In the genomic region with DNA sequence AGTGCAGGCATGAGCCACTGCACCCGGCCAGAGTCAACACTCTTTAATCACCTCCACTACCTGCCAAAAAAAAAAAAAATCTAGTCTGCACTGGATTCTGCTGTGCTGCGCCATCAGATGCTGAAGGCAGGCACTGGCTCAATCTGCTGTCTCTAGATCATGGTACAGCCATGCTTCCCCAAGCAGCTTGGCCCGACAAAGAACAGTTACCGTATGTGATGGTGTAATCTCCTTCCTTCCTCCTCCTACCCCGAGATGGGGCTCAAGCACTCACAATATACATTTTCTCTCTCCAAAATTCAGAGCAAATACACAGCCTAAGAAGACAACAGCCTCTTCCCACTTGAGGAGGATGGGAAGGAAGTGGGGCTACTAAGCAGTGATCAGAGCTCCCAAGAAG, we compare ENCODE assay signal across 26 cellular contexts. TPM values are rescaled to one million over a fixed set of nuclear protein-coding genes. Genes with fewer than 3 reads are reported as not detected.
DNase-seq lines count a peak whose midpoint lies in the region; ATAC-seq, FAIRE-seq and TF ChIP-seq lines count a peak whose summit lies in the region.
"Had no signal": no experiment of that assay in that cellular context is flagged by ENCODE, and none has a peak within 500 bp of the region (broad histone marks: within the 10 kb centered on the region; RNA-seq: fewer than 3 reads in every experiment).

No MANE protein-coding gene starts in this region.

- no peaks in the 10 kb centered on the region for H3K27me3 ChIP-seq in HL-60 (ENCODE audit: insufficient read depth, poor library complexity, severe bottlenecking)
- H3K27me3 ChIP-seq in H1 (replicated peaks in 1 of 4; ENCODE audit: control insufficient read depth in 3 of 4, extremely low read depth in 1 of 4, insufficient read depth in 3 of 4, low read length in 3 of 4): no peaks in the 10 kb centered on the region
- no peaks in the 10 kb centered on the region for H3K27me3 ChIP-seq in neutrophil
- H3K27me3 ChIP-seq in trophoblast cell (ENCODE audit: insufficient read depth, low read length): no peaks in the 10 kb centered on the region
- H3K27me3 ChIP-seq: cardiac muscle cell, MG63, stomach, tibial nerve had no signal

- no peak for TF ChIP-seq EP300 in H1 (IDR thresholded peaks at IDR 0.05; ENCODE audit: borderline replicate concordance in 1 of 2, low read depth in 2 of 2, low read length in 2 of 2)

- H3K14ac ChIP-seq in H1 (ENCODE audit: insufficient read length): no peak overlapping the region
- no peak overlapping the region for H3K14ac ChIP-seq in trophoblast cell (ENCODE audit: low read length)

- ATAC-seq in HG03378 (IDR thresholded peaks at IDR 0.05; ENCODE audit: unreplicated experiment): no peak
- ATAC-seq: SK-N-SH treated with all-trans-retinoic acid at 6 μM for 48 hours had no signal

- H3K4me2 ChIP-seq in H1 (ENCODE audit: insufficient read depth in 1 of 2, low read depth in 2 of 2, low read length in 2 of 2): no peak overlapping the region
- H3K4me2 ChIP-seq in trophoblast cell (ENCODE audit: low read length): no peak overlapping the region

- DNase-seq in HL-60 (ENCODE audit: low read depth in 1 of 2, low spot score in 1 of 2) (peak; percentile 50 to 87), NB4 (ENCODE audit: low read depth) (peak; percentile 79), H1 (ENCODE audit: low read depth in 1 of 2, low spot score in 2 of 2) (no peak), posterior vena cava (ENCODE audit: low spot score) (no peak), trophoblast cell (no peak)
- DNase-seq in T-helper 2 cell treated with Interferon-gamma antibody and Interleukin-4, amounts not matched to agents 5 μg/mL and 100 μg/mL, for 36 hours (ENCODE audit: low spot score): no peak
- DNase-seq: activated B cell treated with CpG ODN at 0.5 μM for 24 hours; activated naive CD4-positive, alpha-beta T cell treated with anti-CD3 and anti-CD28 coated beads, Interleukin-2, amount 10 ng/mL, durations not matched to agents 7 days and 5 days; anterior cingulate cortex; CD4-positive, alpha-beta T cell; mesenchymal stem cell; MG63; NCI-H146; NCI-H2171; NCI-H526; retina; RPMI8226; stomach had no signal

- H3K4me3 Mint-ChIP-seq in T-helper 2 cell treated with Interferon-gamma antibody and Interleukin-4, amounts not matched to agents 5 μg/mL and 100 μg/mL, for 36 hours: no peak overlapping the region
- H3K4me3 Mint-ChIP-seq: activated B cell treated with CpG ODN at 0.5 μM for 24 hours; activated naive CD4-positive, alpha-beta T cell treated with anti-CD3 and anti-CD28 coated beads, Interleukin-2, amount 10 ng/mL, durations not matched to agents 7 days and 5 days; CD4-positive, alpha-beta T cell; dendritic cell treated with granulocyte-macrophage colony-stimulating factor and Interleukin-4, amounts not matched to agents 40 ng/mL and 50 ng/mL, for 4 days had no signal

- H3K9me3 ChIP-seq in H1 (ENCODE audit: insufficient read depth in 2 of 2, low read depth in 1 of 2, low read length in 1 of 2): no peaks in the 10 kb centered on the region
- H3K9me3 ChIP-seq in neutrophil: no peaks in the 10 kb centered on the region
- H3K9me3 ChIP-seq in trophoblast cell (ENCODE audit: insufficient read depth, low read depth, low read length): no peaks in the 10 kb centered on the region
- H3K9me3 ChIP-seq: MG63, stomach, tibial nerve had no signal

- H2BK120ac ChIP-seq in H1 (replicated peaks; ENCODE audit: low read depth, low read length) (no peak overlapping the region), trophoblast cell (ENCODE audit: insufficient read depth, low read length, poor library complexity) (no peak overlapping the region)

- H3K27ac ChIP-seq in HL-60 (replicated peaks) (peak overlapping the region; percentile 77), H1 (ENCODE audit: low read depth, low read length) (no peak overlapping the region), neutrophil (peak overlapping the region; percentile 92), trophoblast cell (ENCODE audit: low read depth, low read length) (no peak overlapping the region)
- H3K27ac ChIP-seq: cardiac muscle cell, tibial nerve had no signal

- H3K4me3 ChIP-seq in HL-60 (replicated peaks; ENCODE audit: insufficient read depth, low read length): no peak overlapping the region
- no peak overlapping the region for H3K4me3 ChIP-seq in NB4 (ENCODE audit: low read depth, low read length)
- H3K4me3 ChIP-seq in H1 (ENCODE audit: extremely low read depth in 1 of 4, insufficient read depth in 2 of 4, low read depth in 3 of 4, low read length in 4 of 4): no peak overlapping the region
- H3K4me3 ChIP-seq in neutrophil (ENCODE audit: low read depth in 1 of 2, low read length in 1 of 2): peak overlapping the region; percentile 32 to 38
- no peak overlapping the region for H3K4me3 ChIP-seq in trophoblast cell (ENCODE audit: low read depth, low read length)
- H3K4me3 ChIP-seq: cardiac muscle cell, MG63, stomach, tibial nerve had no signal

- H2AK5ac ChIP-seq in H1 (ENCODE audit: low read depth, low read length): no peak overlapping the region
- H2AK5ac ChIP-seq in trophoblast cell (ENCODE audit: low read length): no peak overlapping the region

- H3K4ac ChIP-seq in H1 (replicated peaks; ENCODE audit: insufficient read length, low read depth, low read length) (no peak overlapping the region), trophoblast cell (ENCODE audit: low read depth, low read length) (no peak overlapping the region)

- H4K91ac ChIP-seq in H1 (replicated peaks; ENCODE audit: insufficient read length, low read length) (no peak overlapping the region), trophoblast cell (ENCODE audit: low read depth, low read length) (no peak overlapping the region)

- H3K4me1 Mint-ChIP-seq in T-helper 2 cell treated with Interferon-gamma antibody and Interleukin-4, amounts not matched to agents 5 μg/mL and 100 μg/mL, for 36 hours (ENCODE audit: low read depth): peaks cover 37% of the 10 kb centered on the region

- H2AFZ ChIP-seq in H1 (ENCODE audit: low read length): no peak overlapping the region
- no peak overlapping the region for H2AFZ ChIP-seq in trophoblast cell (ENCODE audit: insufficient read depth, low read length, poor library complexity)

- no peak for TF ChIP-seq RAD21 in H1 (IDR thresholded peaks at IDR 0.05 in 1 of 2, conservative IDR thresholded peaks at IDR 0.05 in 1 of 2; ENCODE audit: low read depth in 2 of 2, low read length in 2 of 2)

- H3K79me2 ChIP-seq in H1 (ENCODE audit: control insufficient read depth in 1 of 2, insufficient read depth in 2 of 2, low read length in 2 of 2) (no peaks in the 10 kb centered on the region), trophoblast cell (ENCODE audit: control insufficient read depth, insufficient read depth, low read length, poor library complexity) (no peaks in the 10 kb centered on the region)

- H2BK5ac ChIP-seq in H1 (ENCODE audit: low read depth, low read length) (no peak overlapping the region), trophoblast cell (ENCODE audit: low read depth, low read length, poor library complexity) (no peak overlapping the region)

- POLR2A ChIA-PET in H1 (lab: Charles Lee; ENCODE audit: partially characterized antibody): no interaction called here

- WGBS in H1 (ENCODE audit: extremely low coverage in 1 of 2, insufficient coverage in 1 of 2, insufficient read length in 1 of 2, insufficient replicate concordance in 2 of 2, low coverage in 1 of 2, low lambda C conversion rate in 2 of 2, missing lambda C conversion rate in 1 of 2), 2 experiments: 81% methylated on average over 5 of the region's 5 CpGs; no CpG with 5 or more reads in 1 of the 2 experiments
- WGBS in trophoblast cell (ENCODE audit: extremely low coverage, insufficient coverage, insufficient read length): no CpG with 5 or more reads among the region's 5 CpGs

- no peak overlapping the region for H2BK12ac ChIP-seq in H1 (ENCODE audit: low read depth, low read length)
- no peak overlapping the region for H2BK12ac ChIP-seq in trophoblast cell (ENCODE audit: low read length)

- no peak overlapping the region for H3K56ac ChIP-seq in H1 (replicated peaks; ENCODE audit: insufficient read length, low read depth, low read length)

- H4K12ac ChIP-seq in trophoblast cell (ENCODE audit: low read depth, low read length): no peak overlapping the region

- peaks cover 4% of the 10 kb centered on the region for H3K27me3 Mint-ChIP-seq in T-helper 2 cell treated with Interferon-gamma antibody and Interleukin-4, amounts not matched to agents 5 μg/mL and 100 μg/mL, for 36 hours (ENCODE audit: low read depth)
- H3K27me3 Mint-ChIP-seq: activated B cell treated with CpG ODN at 0.5 μM for 24 hours; CD4-positive, alpha-beta T cell; IgD-negative memory B cell had no signal

- H3K23ac ChIP-seq in H1 (ENCODE audit: insufficient read length) (no peak overlapping the region), trophoblast cell (ENCODE audit: low read length) (no peak overlapping the region)

- H3K18ac ChIP-seq in H1 (ENCODE audit: extremely low read depth, low read length): 0 out of 2 replicates have a peak overlapping the region, but pooled peaks have one; percentile 32
- H3K18ac ChIP-seq in trophoblast cell (ENCODE audit: low read length): no peak overlapping the region

- TF ChIP-seq POLR2A in NB4 (IDR thresholded peaks at IDR 0.05; ENCODE audit: extremely low read depth, insufficient read length) (no peak), H1 (IDR thresholded peaks at IDR 0.05; ENCODE audit: control extremely low read depth in 1 of 2, low read depth in 2 of 2, low read length in 2 of 2) (no peak)

- H2BK15ac ChIP-seq in H1 (ENCODE audit: low read length): no peak overlapping the region

- FAIRE-seq in H1 (lab: Jason Lieb, UNC): no peak
- FAIRE-seq: endometrium had no signal

- H3K79me1 ChIP-seq in H1 (ENCODE audit: low read depth, low read length) (no peaks in the 10 kb centered on the region), trophoblast cell (ENCODE audit: low read length) (no peaks in the 10 kb centered on the region)

- H4K8ac ChIP-seq in H1 (ENCODE audit: extremely low read depth, insufficient read depth, low read length) (no peak overlapping the region), trophoblast cell (ENCODE audit: low read depth, low read length) (no peak overlapping the region)

- no peak overlapping the region for H3K9ac ChIP-seq in H1 (replicated peaks in 1 of 4; ENCODE audit: extremely low read depth in 1 of 4, low read depth in 3 of 4, low read length in 3 of 4)
- no peak overlapping the region for H3K9ac ChIP-seq in trophoblast cell (ENCODE audit: low read length)

- H2BK20ac ChIP-seq in H1 (ENCODE audit: low read length): no peak overlapping the region

- H4K5ac ChIP-seq in H1 (ENCODE audit: insufficient read length, low read depth, low read length): no peak overlapping the region

- no peaks in the 10 kb centered on the region for H3K9me3 Mint-ChIP-seq in T-helper 2 cell treated with Interferon-gamma antibody and Interleukin-4, amounts not matched to agents 5 μg/mL and 100 μg/mL, for 36 hours
- H3K9me3 Mint-ChIP-seq: activated B cell treated with CpG ODN at 0.5 μM for 24 hours; activated naive CD4-positive, alpha-beta T cell treated with anti-CD3 and anti-CD28 coated beads, Interleukin-2, amount 10 ng/mL, durations not matched to agents 7 days and 5 days; CD4-positive, alpha-beta T cell; dendritic cell treated with granulocyte-macrophage colony-stimulating factor and Interleukin-4, amounts not matched to agents 40 ng/mL and 50 ng/mL, for 4 days; IgD-negative memory B cell had no signal

- H3K4me1 ChIP-seq in H1 (replicated peaks in 1 of 4; ENCODE audit: control insufficient read depth in 3 of 4, insufficient read depth in 4 of 4, low read length in 3 of 4) (peaks cover 0 to 2% (median under 1%) of the 10 kb centered on the region in 4 experiments; a peak in 2 of 7 replicates), neutrophil (ENCODE audit: control insufficient read depth in 1 of 2, insufficient read depth in 1 of 2, low read depth in 1 of 2, low read length in 1 of 2) (peaks cover 81 to 87% of the 10 kb centered on the region in 2 experiments), trophoblast cell (ENCODE audit: control insufficient read depth in 1 of 2, insufficient read depth in 2 of 2, low read length in 2 of 2) (no peaks in the 10 kb centered on the region)

- H4K20me1 ChIP-seq in H1 (replicated peaks in 1 of 2; ENCODE audit: control insufficient read depth in 1 of 2, insufficient read depth in 2 of 2, low read length in 2 of 2): no peaks in the 10 kb centered on the region

- H3K27ac Mint-ChIP-seq in T-helper 2 cell treated with Interferon-gamma antibody and Interleukin-4, amounts not matched to agents 5 μg/mL and 100 μg/mL, for 36 hours: no peak overlapping the region
- H3K27ac Mint-ChIP-seq: activated B cell treated with CpG ODN at 0.5 μM for 24 hours; activated naive CD4-positive, alpha-beta T cell treated with anti-CD3 and anti-CD28 coated beads, Interleukin-2, amount 10 ng/mL, durations not matched to agents 7 days and 5 days; CD4-positive, alpha-beta T cell; dendritic cell treated with granulocyte-macrophage colony-stimulating factor and Interleukin-4, amounts not matched to agents 40 ng/mL and 50 ng/mL, for 4 days had no signal

- no peaks in the 10 kb centered on the region for H3K36me3 ChIP-seq in H1 (ENCODE audit: control insufficient read depth in 2 of 4, insufficient read depth in 4 of 4, low read length in 3 of 4)
- peaks cover 15% of the 10 kb centered on the region for H3K36me3 ChIP-seq in neutrophil
- no peaks in the 10 kb centered on the region for H3K36me3 ChIP-seq in trophoblast cell (ENCODE audit: control insufficient read depth in 1 of 2, insufficient read depth in 2 of 2, low read length in 2 of 2)
- H3K36me3 ChIP-seq: cardiac muscle cell, MG63, stomach, tibial nerve had no signal

- no peak for TF ChIP-seq CTCF in HL-60 (IDR thresholded peaks at IDR 0.05; ENCODE audit: insufficient read depth, low read length)
- TF ChIP-seq CTCF in NB4 (IDR thresholded peaks at IDR 0.05; ENCODE audit: low read depth, low read length): no peak
- TF ChIP-seq CTCF in H1 (IDR thresholded peaks at IDR 0.05; ENCODE audit: control extremely low read depth in 1 of 3, insufficient read depth in 1 of 3, low read depth in 1 of 3, low read length in 3 of 3): no peak
- TF ChIP-seq CTCF in neutrophil (IDR thresholded peaks at IDR 0.05): peak; percentile 19

- CTCF ChIA-PET in H1 (lab: Charles Lee; ENCODE audit: partially characterized antibody): interaction anchor here (0.6 to 3.5 kb wide), 7 partner anchors 10 to 245 kb away, joined by 3 to 11 read pairs (median 5); no protein-coding TSS in a partner anchor

- peaks cover 3% of the 10 kb centered on the region; the same call in 1 of the 2 replicates for H3K23me2 ChIP-seq in H1 (ENCODE audit: low read depth, low read length)

- no peaks in the 10 kb centered on the region for H3K36me3 Mint-ChIP-seq in T-helper 2 cell treated with Interferon-gamma antibody and Interleukin-4, amounts not matched to agents 5 μg/mL and 100 μg/mL, for 36 hours (ENCODE audit: low read depth)
- H3K36me3 Mint-ChIP-seq: activated naive CD4-positive, alpha-beta T cell treated with anti-CD3 and anti-CD28 coated beads, Interleukin-2, amount 10 ng/mL, durations not matched to agents 7 days and 5 days had no signal

- intact Hi-C loops in posterior vena cava (cut with DNase I): no loop called here

RNA-seq across cellular contexts. Expression of a gene that starts 45.1 kb away (rescaled TPM):
- total RNA-seq in H1 (2021; fragmentation: NEBNext Ultra II Directional; extraction: Animal tissue kit (Norgen Biotek cat#: 25700)): 2.2 and 2.9 TPM in 2 replicates
- polyA plus RNA-seq in H1 (2011; rRNA removed): 1.8 and 2.4 TPM in 2 replicates
- 1.8 TPM for polyA plus RNA-seq in H1 (2011; cell fraction: cytosol; rRNA removed)
- polyA plus RNA-seq in H1 (2011; cell fraction: nucleus; rRNA removed): 3.4 TPM
- 1.2 to 2.1 TPM (median 1.8 TPM) in 4 replicates for polyA plus RNA-seq in H1 (2012, experiment 1 of 2)
- polyA plus RNA-seq in H1 (2012, experiment 2 of 2): 0.75 TPM
- polyA plus RNA-seq in H1 (2013, experiment 1 of 2): 0.69 TPM
- 0.87 TPM for polyA plus RNA-seq in H1 (2013, experiment 2 of 2)
- 0.91 and 1.7 TPM in 2 replicates for polyA minus RNA-seq in H1 (2011; rRNA and poly(A)+ RNA removed)
- polyA minus RNA-seq in H1 (2011; cell fraction: cytosol; rRNA and poly(A)+ RNA removed): 2.6 TPM
- 3.2 TPM for polyA minus RNA-seq in H1 (2011; cell fraction: nucleus; rRNA and poly(A)+ RNA removed)
- 1 to 10 TPM; 2.1 to 3.1 TPM for total RNA-seq in posterior vena cava
- 2.2 and 2.3 TPM in 2 replicates for polyA plus RNA-seq in trophoblast cell (2013)

Comparison
In these comparisons a context has a peak if more than half of its experiments do, and no peak if none do; other contexts are left out.
1. DNase-seq: peak in HL-60 (2 of 2) and NB4 (single experiment); none in H1 (0 of 2), posterior vena cava (single experiment), T-helper 2 cell treated with Interferon-gamma antibody and Interleukin-4, amounts not matched to agents 5 μg/mL and 100 μg/mL, for 36 hours (single experiment) and trophoblast cell (0 of 2).
2. H3K27ac ChIP-seq: peak in HL-60 (single experiment) and neutrophil (single experiment); none in H1 (single experiment) and trophoblast cell (single experiment).
3. H3K4me3 ChIP-seq: peak in neutrophil (2 of 2); none in HL-60 (single experiment), NB4 (single experiment), H1 (0 of 4) and trophoblast cell (single experiment).